ENCODE assay signal across 1 cellular context in the genomic region with DNA sequence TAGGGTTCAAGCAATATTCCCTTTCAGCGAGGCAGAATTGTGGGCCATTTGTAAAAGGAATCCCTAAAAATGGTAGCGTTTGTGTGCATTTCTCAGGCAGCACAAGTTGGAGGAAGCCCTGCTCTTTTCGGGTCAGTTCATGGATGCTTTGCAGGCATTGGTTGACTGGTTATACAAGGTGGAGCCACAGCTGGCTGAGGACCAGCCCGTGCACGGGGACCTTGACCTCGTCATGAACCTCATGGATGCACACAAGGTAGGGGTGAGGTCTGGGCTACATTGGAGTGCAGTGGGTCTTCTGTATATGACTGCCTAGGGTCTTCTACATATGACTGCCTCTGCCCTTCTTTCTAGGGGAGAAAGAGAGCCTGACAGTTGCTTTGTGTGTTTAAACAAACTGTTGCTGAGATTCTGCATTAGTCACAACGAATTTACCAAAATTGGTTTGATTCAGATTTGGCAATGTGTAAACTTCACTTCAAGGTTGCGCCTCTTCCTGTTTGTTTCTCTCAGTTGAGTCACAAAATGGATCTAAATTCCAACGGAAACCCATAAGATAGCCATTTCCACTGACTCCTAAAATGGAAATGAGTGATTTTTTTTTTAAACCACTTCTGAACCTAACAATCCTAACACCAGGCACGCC.
TF ChIP-seq lines count a peak whose summit lies in the region.

No MANE protein-coding gene starts in this region.

TF ChIP-seq in GM23338, 12 proteins besides CTCF, POLR2A, EP300 and RAD21 (continued from another document):
- TF ChIP-seq, protein P1, sequence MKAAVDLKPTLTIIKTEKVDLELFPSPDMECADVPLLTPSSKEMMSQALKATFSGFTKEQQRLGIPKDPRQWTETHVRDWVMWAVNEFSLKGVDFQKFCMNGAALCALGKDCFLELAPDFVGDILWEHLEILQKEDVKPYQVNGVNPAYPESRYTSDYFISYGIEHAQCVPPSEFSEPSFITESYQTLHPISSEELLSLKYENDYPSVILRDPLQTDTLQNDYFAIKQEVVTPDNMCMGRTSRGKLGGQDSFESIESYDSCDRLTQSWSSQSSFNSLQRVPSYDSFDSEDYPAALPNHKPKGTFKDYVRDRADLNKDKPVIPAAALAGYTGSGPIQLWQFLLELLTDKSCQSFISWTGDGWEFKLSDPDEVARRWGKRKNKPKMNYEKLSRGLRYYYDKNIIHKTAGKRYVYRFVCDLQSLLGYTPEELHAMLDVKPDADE (IDR thresholded peaks at IDR 0.05) = no peak
- TF ChIP-seq CREB1 (CRISPR knock-in tag; IDR thresholded peaks at IDR 0.05; ENCODE audit: low read depth) (no peak), NANOG (IDR thresholded peaks at IDR 0.05; ENCODE audit: borderline replicate concordance) (no peak)
